1 cellular context compared by ENCODE assay signal in the genomic region with DNA sequence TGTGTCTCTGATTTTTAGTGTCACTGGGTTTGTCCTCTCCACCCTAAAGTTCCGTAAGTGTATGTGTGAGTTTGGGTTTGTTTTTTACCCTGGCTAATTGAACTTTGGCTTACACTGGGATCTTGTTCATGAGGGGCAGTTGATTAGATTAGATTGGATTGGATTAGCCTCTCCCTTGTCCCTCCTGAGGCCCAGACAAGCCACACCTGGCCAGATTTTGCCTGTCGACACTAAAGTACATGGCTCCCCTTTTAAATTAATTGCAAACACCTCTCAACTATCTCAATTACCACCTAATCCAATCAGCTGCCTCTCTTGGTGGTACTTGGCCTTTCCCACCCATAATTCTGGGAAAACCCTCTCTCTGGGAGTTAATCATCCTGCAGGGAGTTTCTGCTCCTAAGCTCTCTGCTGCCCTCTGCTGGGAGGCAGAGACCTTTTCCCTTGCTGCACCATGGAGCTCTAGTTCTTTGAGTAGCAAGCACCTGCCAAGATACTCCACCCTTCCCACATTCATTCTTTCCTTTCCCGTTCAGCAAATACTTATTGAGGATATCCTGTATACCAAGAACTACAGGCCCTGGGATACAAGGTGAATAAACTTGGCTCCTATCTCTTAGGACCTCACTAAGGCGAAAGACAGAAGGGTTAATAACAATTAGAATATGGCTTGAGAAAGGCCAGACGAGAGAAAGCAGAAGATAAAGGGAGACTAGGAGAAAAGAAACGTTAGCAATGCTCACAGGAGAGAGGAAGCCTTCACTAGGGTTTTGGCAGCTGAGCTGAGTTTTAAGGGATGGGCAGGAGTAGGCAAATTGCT.
A peak's percentile ranks its signal among the peaks of the same experiment; 100 is the strongest.
TF ChIP-seq lines count a peak whose summit lies in the region.

No MANE protein-coding gene starts in this region.

TF ChIP-seq in HepG2, 621 proteins besides CTCF, POLR2A, EP300 and RAD21 (continued from another document and continues in another):
- no peak for TF ChIP-seq ZHX1 (CRISPR knock-in tag; IDR thresholded peaks at IDR 0.05; ENCODE audit: low read depth)
- TF ChIP-seq KDM3A (CRISPR knock-in tag; IDR thresholded peaks at IDR 0.05; ENCODE audit: low read depth), result no peak
- TF ChIP-seq TP53 (CRISPR knock-in tag; conservative IDR thresholded peaks at IDR 0.05), result no peak
- TF ChIP-seq KDM5A (IDR thresholded peaks at IDR 0.05; ENCODE audit: borderline replicate concordance, low read length), result no peak
- no peak for TF ChIP-seq ETS1 (CRISPR knock-in tag; IDR thresholded peaks at IDR 0.05)
- no peak for TF ChIP-seq MAZ (IDR thresholded peaks at IDR 0.05; ENCODE audit: borderline replicate concordance, low read depth, low read length)
- no peak for TF ChIP-seq MAZ (CRISPR knock-in tag; IDR thresholded peaks at IDR 0.05; ENCODE audit: low read depth)
- no peak for TF ChIP-seq ZFP37 (CRISPR knock-in tag; IDR thresholded peaks at IDR 0.05; ENCODE audit: borderline replicate concordance)
- no peak for TF ChIP-seq U2AF1 (optimal IDR thresholded peaks at IDR 0.05; ENCODE audit: low read depth, low read length)
- TF ChIP-seq ZNF367 (CRISPR knock-in tag; IDR thresholded peaks at IDR 0.05; ENCODE audit: borderline replicate concordance), result no peak
- no peak for TF ChIP-seq AKAP8 (CRISPR knock-in tag; IDR thresholded peaks at IDR 0.05)
- no peak for TF ChIP-seq ZNF292 (CRISPR knock-in tag; IDR thresholded peaks at IDR 0.05; ENCODE audit: borderline replicate concordance, low read depth)
- TF ChIP-seq, protein P1, sequence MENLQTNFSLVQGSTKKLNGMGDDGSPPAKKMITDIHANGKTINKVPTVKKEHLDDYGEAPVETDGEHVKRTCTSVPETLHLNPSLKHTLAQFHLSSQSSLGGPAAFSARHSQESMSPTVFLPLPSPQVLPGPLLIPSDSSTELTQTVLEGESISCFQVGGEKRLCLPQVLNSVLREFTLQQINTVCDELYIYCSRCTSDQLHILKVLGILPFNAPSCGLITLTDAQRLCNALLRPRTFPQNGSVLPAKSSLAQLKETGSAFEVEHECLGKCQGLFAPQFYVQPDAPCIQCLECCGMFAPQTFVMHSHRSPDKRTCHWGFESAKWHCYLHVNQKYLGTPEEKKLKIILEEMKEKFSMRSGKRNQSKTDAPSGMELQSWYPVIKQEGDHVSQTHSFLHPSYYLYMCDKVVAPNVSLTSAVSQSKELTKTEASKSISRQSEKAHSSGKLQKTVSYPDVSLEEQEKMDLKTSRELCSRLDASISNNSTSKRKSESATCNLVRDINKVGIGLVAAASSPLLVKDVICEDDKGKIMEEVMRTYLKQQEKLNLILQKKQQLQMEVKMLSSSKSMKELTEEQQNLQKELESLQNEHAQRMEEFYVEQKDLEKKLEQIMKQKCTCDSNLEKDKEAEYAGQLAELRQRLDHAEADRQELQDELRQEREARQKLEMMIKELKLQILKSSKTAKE (CRISPR knock-in tag; IDR thresholded peaks at IDR 0.05; ENCODE audit: borderline replicate concordance), result no peak
- 0 out of 2 replicates have a peak, but pooled peaks have one; percentile 29 for TF ChIP-seq ELF3 (CRISPR knock-in tag; IDR thresholded peaks at IDR 0.05)
- no peak for TF ChIP-seq ZNF547 (CRISPR knock-in tag; IDR thresholded peaks at IDR 0.05)
- TF ChIP-seq SATB2 (CRISPR knock-in tag; IDR thresholded peaks at IDR 0.05), result no peak
- no peak for TF ChIP-seq KDM6A (CRISPR knock-in tag; IDR thresholded peaks at IDR 0.05; ENCODE audit: low read depth)
- TF ChIP-seq KDM4B (CRISPR knock-in tag; IDR thresholded peaks at IDR 0.05), result no peak
- TF ChIP-seq MTF2 (CRISPR knock-in tag; IDR thresholded peaks at IDR 0.05; ENCODE audit: borderline replicate concordance), result no peak
- TF ChIP-seq SCMH1 (CRISPR knock-in tag; IDR thresholded peaks at IDR 0.05; ENCODE audit: borderline replicate concordance), result no peak
- TF ChIP-seq, protein P2, sequence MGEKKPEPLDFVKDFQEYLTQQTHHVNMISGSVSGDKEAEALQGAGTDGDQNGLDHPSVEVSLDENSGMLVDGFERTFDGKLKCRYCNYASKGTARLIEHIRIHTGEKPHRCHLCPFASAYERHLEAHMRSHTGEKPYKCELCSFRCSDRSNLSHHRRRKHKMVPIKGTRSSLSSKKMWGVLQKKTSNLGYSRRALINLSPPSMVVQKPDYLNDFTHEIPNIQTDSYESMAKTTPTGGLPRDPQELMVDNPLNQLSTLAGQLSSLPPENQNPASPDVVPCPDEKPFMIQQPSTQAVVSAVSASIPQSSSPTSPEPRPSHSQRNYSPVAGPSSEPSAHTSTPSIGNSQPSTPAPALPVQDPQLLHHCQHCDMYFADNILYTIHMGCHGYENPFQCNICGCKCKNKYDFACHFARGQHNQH (CRISPR knock-in tag; IDR thresholded peaks at IDR 0.05), result no peak
- TF ChIP-seq HDAC6 (IDR thresholded peaks at IDR 0.05; ENCODE audit: low read depth, low read length), result no peak
- no peak for TF ChIP-seq PAXIP1 (CRISPR knock-in tag; conservative IDR thresholded peaks at IDR 0.05)
- TF ChIP-seq HNRNPH1 (optimal IDR thresholded peaks at IDR 0.05; ENCODE audit: low read depth, low read length), result no peak
- TF ChIP-seq ZBTB3 (CRISPR knock-in tag; IDR thresholded peaks at IDR 0.05; ENCODE audit: borderline replicate concordance, low read depth), result no peak
- TF ChIP-seq, protein P3, sequence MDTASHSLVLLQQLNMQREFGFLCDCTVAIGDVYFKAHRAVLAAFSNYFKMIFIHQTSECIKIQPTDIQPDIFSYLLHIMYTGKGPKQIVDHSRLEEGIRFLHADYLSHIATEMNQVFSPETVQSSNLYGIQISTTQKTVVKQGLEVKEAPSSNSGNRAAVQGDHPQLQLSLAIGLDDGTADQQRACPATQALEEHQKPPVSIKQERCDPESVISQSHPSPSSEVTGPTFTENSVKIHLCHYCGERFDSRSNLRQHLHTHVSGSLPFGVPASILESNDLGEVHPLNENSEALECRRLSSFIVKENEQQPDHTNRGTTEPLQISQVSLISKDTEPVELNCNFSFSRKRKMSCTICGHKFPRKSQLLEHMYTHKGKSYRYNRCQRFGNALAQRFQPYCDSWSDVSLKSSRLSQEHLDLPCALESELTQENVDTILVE (CRISPR knock-in tag; IDR thresholded peaks at IDR 0.05), result 0 out of 2 replicates have a peak, but pooled peaks have one; percentile 35
- TF ChIP-seq MED8 (CRISPR knock-in tag; IDR thresholded peaks at IDR 0.05; ENCODE audit: insufficient replicate concordance), result no peak
- TF ChIP-seq, protein P4, sequence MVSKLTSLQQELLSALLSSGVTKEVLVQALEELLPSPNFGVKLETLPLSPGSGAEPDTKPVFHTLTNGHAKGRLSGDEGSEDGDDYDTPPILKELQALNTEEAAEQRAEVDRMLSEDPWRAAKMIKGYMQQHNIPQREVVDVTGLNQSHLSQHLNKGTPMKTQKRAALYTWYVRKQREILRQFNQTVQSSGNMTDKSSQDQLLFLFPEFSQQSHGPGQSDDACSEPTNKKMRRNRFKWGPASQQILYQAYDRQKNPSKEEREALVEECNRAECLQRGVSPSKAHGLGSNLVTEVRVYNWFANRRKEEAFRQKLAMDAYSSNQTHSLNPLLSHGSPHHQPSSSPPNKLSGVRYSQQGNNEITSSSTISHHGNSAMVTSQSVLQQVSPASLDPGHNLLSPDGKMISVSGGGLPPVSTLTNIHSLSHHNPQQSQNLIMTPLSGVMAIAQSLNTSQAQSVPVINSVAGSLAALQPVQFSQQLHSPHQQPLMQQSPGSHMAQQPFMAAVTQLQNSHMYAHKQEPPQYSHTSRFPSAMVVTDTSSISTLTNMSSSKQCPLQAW (CRISPR knock-in tag; IDR thresholded peaks at IDR 0.05), result 0 out of 2 replicates have a peak, but pooled peaks have one; percentile 37
- no peak for TF ChIP-seq HOMEZ (CRISPR knock-in tag; IDR thresholded peaks at IDR 0.05; ENCODE audit: low read depth)
- TF ChIP-seq CHCHD3 (CRISPR knock-in tag; IDR thresholded peaks at IDR 0.05), result no peak
- peak; percentile 35; the same call in 1 of the 2 replicates for TF ChIP-seq ETV5 (CRISPR knock-in tag; IDR thresholded peaks at IDR 0.05; ENCODE audit: borderline replicate concordance)
- TF ChIP-seq ZNF503 (CRISPR knock-in tag; IDR thresholded peaks at IDR 0.05), result no peak
- no peak for TF ChIP-seq CBX1 (IDR thresholded peaks at IDR 0.05; ENCODE audit: low read depth)
- no peak for TF ChIP-seq BRD4 (CRISPR knock-in tag; IDR thresholded peaks at IDR 0.05)
- 0 out of 2 replicates have a peak, but pooled peaks have one; percentile 35 for TF ChIP-seq ZSCAN9 (CRISPR knock-in tag; IDR thresholded peaks at IDR 0.05; ENCODE audit: borderline replicate concordance)
- TF ChIP-seq ZC3H13 (CRISPR knock-in tag; IDR thresholded peaks at IDR 0.05), result no peak
- 0 out of 2 replicates have a peak, but pooled peaks have one; percentile 20 for TF ChIP-seq SOX5 (CRISPR knock-in tag; IDR thresholded peaks at IDR 0.05; ENCODE audit: borderline replicate concordance)
- TF ChIP-seq ZNF337 (CRISPR knock-in tag; IDR thresholded peaks at IDR 0.05; ENCODE audit: borderline replicate concordance, low read depth), result no peak
- no peak for TF ChIP-seq ZNF30 (CRISPR knock-in tag; IDR thresholded peaks at IDR 0.05)
- no peak for TF ChIP-seq SALL1 (CRISPR knock-in tag; IDR thresholded peaks at IDR 0.05)
- TF ChIP-seq ZNF44 (CRISPR knock-in tag; IDR thresholded peaks at IDR 0.05), result no peak
- no peak for TF ChIP-seq ZFP36L2 (CRISPR knock-in tag; IDR thresholded peaks at IDR 0.05)
